Comparison of ENCODE assay signal across 9 cellular contexts in the genomic region with DNA sequence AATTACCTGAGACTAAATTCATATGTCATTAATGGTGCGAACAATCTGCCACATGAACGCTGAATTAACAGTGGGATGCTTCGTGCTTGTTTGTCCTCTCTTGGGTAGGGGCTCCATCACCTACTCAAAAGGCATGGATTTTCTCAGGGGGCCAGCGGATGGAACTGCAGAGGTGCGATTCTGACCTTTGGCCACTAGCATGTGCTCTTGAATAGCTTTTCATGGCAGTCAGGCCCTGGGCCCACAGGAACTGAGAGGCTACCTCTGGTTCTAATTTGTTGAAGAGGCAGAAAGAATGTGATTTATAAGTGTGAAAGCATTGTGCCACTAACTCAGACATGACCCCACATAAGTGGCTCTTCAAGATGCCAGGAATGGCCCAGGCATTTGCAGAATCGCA.
DNase-seq lines count a peak whose midpoint lies in the region; ATAC-seq lines count a peak whose summit lies in the region.
"Had no signal": no experiment of that assay in that cellular context is flagged by ENCODE, and none has a peak within 500 bp of the region (broad histone marks: within the 10 kb centered on the region; RNA-seq: fewer than 3 reads in every experiment).

No MANE protein-coding gene starts in this region.

- H3K9me3 Mint-ChIP-seq in naive thymus-derived CD4-positive, alpha-beta T cell = no peaks in the 10 kb centered on the region

- peaks cover 0 to 3% of the 10 kb centered on the region in 2 donors for H3K27me3 ChIP-seq in naive thymus-derived CD4-positive, alpha-beta T cell (ENCODE audit: control insufficient read depth in 2 of 2, insufficient read depth in 2 of 2, low read length in 2 of 2)
- H3K27me3 ChIP-seq: BLaER1 had no signal

- no peaks in the 10 kb centered on the region for H3K4me1 ChIP-seq in naive thymus-derived CD4-positive, alpha-beta T cell (ENCODE audit: control insufficient read depth in 2 of 2, insufficient read depth in 2 of 2, low read length in 2 of 2)
- H3K4me1 ChIP-seq: BLaER1 had no signal

- H3K4me1 Mint-ChIP-seq in naive thymus-derived CD4-positive, alpha-beta T cell = no peaks in the 10 kb centered on the region

- no peak overlapping the region for H3K4me3 ChIP-seq in naive thymus-derived CD4-positive, alpha-beta T cell (ENCODE audit: low read length)
- H3K4me3 ChIP-seq: BLaER1 had no signal

- H3K27ac ChIP-seq in naive thymus-derived CD4-positive, alpha-beta T cell (ENCODE audit: low read depth, low read length) = no peak overlapping the region
- H3K27ac ChIP-seq: BLaER1 had no signal

- intact Hi-C loops in naive thymus-derived CD4-positive, alpha-beta T cell (cut with micrococcal nuclease) = no loop called here

- CTCF ChIA-PET in naive thymus-derived CD4-positive, alpha-beta T cell (lab: Charles Lee) = no interaction called here

- POLR2A ChIA-PET in naive thymus-derived CD4-positive, alpha-beta T cell (lab: Charles Lee) = no interaction called here

- no peaks in the 10 kb centered on the region for H3K36me3 ChIP-seq in naive thymus-derived CD4-positive, alpha-beta T cell (ENCODE audit: control insufficient read depth in 2 of 3, insufficient read depth in 3 of 3, low read length in 3 of 3)
- H3K36me3 ChIP-seq: BLaER1 had no signal

- H3K27ac Mint-ChIP-seq in naive thymus-derived CD4-positive, alpha-beta T cell = no peak overlapping the region

- peaks cover 18 to 43% (median 20%) of the 10 kb centered on the region in 5 donors for H3K27me3 Mint-ChIP-seq in naive thymus-derived CD4-positive, alpha-beta T cell

- H3K4me3 Mint-ChIP-seq in naive thymus-derived CD4-positive, alpha-beta T cell = no peak overlapping the region

- H3K9me3 ChIP-seq in naive thymus-derived CD4-positive, alpha-beta T cell (ENCODE audit: control insufficient read depth in 2 of 3, low read length in 3 of 3) = no peaks in the 10 kb centered on the region
- H3K9me3 ChIP-seq: BLaER1 had no signal

- ATAC-seq in HG02759 (IDR thresholded peaks at IDR 0.05; ENCODE audit: unreplicated experiment) (peak; percentile 45), GM18870 (IDR thresholded peaks at IDR 0.05; ENCODE audit: unreplicated experiment) (no peak)
- ATAC-seq in naive thymus-derived CD4-positive, alpha-beta T cell = no peak

- no peaks in the 10 kb centered on the region for H3K36me3 Mint-ChIP-seq in naive thymus-derived CD4-positive, alpha-beta T cell

- DNase-seq in NCI-H146 (lab: John Stamatoyannopoulos, UW) (peak; percentile 6), NCI-H146 treated with DMSO at 0.1 percent for 48 hours (lab: John Stamatoyannopoulos, UW; ENCODE audit: unreplicated experiment) (no peak), SK-N-DZ (ENCODE audit: low spot score) (peak; percentile 4), inferior parietal cortex (ENCODE audit: extremely low spot score) (peak; percentile 4), ureter (ENCODE audit: low spot score) (no peak)
- DNase-seq in naive thymus-derived CD4-positive, alpha-beta T cell = no peak

Comparison
In these comparisons a context has a peak if more than half of its experiments do, and no peak if none do; other contexts are left out.
1. DNase-seq: peak in NCI-H146 (single experiment), SK-N-DZ (single experiment) and inferior parietal cortex (single experiment); none in NCI-H146 treated with DMSO at 0.1 percent for 48 hours (single experiment), naive thymus-derived CD4-positive, alpha-beta T cell (0 of 9) and ureter (single experiment).